17 cellular contexts compared by ENCODE assay signal in genomic region chr21:7951854-7952519, GRCh38.
"Had no signal": no experiment of that assay in that cellular context is flagged by ENCODE, and none has a peak within 500 bp of the region (broad histone marks: within the 10 kb centered on the region; RNA-seq: fewer than 3 reads in every experiment).

No MANE protein-coding gene starts in this region.

- DNase-seq: activated CD4-positive, alpha-beta T cell treated with anti-CD3 and anti-CD28 coated beads, Interleukin-2, amount 50 U/mL, for 1 hour; activated gamma-delta T cell; gastrocnemius medialis; heart left ventricle; islet precursor cell; left colon; lower lobe of right lung; sigmoid colon; spleen; stimulated activated naive CD4-positive, alpha-beta T cell; substantia nigra; uterus had no signal

- H3K27me3 ChIP-seq: ascending aorta, gastrocnemius medialis, heart left ventricle, sigmoid colon, spleen, tibial nerve, uterus had no signal

- FAIRE-seq: endometrium had no signal

- H3K36me3 ChIP-seq: ascending aorta, gastrocnemius medialis, heart left ventricle, lower lobe of right lung, sigmoid colon, spleen, tibial nerve, uterus had no signal

- ATAC-seq: activated CD4-positive, CD25-positive, alpha-beta regulatory T cell treated with anti-CD3 and anti-CD28 coated beads, Interleukin-2, amount 50 U/mL, for 24 hours; gastrocnemius medialis; left colon; lower lobe of right lung had no signal

- H3K4me1 ChIP-seq: ascending aorta, gastrocnemius medialis, heart left ventricle, lower lobe of right lung, sigmoid colon, spleen, tibial nerve, uterus had no signal

- H3K4me3 ChIP-seq: ascending aorta, coronary artery, gastrocnemius medialis, heart left ventricle, lower lobe of right lung, sigmoid colon, spleen, tibial nerve, uterus had no signal

- H3K27ac ChIP-seq: ascending aorta, coronary artery, gastrocnemius medialis, heart left ventricle, lower lobe of right lung, sigmoid colon, spleen, tibial nerve, uterus had no signal
